1 cellular context compared by ENCODE assay signal in the genomic region with DNA sequence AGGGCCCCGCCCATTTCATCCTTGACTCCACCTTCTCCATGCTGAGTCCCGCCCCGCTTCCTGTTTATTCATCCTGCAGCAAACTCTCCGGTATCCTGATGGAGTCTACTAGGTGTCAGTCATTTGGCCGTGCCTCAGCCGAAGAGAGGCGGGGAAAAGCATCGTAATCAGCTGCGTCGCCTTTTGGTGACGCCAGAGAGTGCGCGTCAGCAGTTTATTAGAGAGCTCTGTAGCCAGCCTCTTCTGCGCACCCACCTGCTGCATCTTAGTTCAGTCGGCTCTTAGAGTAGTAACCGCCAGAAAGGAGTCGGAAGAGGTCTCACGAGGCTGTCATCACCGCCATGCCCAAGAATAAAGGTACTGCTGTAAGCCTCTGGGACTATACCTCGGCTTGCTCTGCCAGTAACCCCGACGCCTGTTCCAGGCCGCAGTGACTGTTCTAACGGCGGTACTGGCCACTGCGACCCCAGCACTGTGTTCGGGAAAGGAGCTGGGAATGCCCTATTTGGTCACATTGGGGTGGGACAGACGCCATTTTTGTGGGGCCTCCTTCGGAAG.
TF ChIP-seq lines count a peak whose summit lies in the region.

A gene with protein sequence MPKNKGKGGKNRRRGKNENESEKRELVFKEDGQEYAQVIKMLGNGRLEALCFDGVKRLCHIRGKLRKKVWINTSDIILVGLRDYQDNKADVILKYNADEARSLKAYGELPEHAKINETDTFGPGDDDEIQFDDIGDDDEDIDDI (plus strand): TSS at position 246 of the 558 bp plus-strand sequence. CDS start 96 bp downstream, at position 342.

TF ChIP-seq in H1, 55 proteins besides CTCF, POLR2A, EP300 and RAD21:
- TF ChIP-seq KDM4A (IDR thresholded peaks at IDR 0.05; ENCODE audit: low read depth, low read length, severe bottlenecking) = peak; percentile 97
- peak; percentile 45 for TF ChIP-seq PHF8 (conservative IDR thresholded peaks at IDR 0.05; ENCODE audit: low read depth, low read length)
- TF ChIP-seq TEAD4 (IDR thresholded peaks at IDR 0.05; ENCODE audit: low read depth, low read length) = no peak
- no peak for TF ChIP-seq KDM1A (IDR thresholded peaks at IDR 0.05; ENCODE audit: borderline replicate concordance, low read length)
- TF ChIP-seq, protein P1, sequence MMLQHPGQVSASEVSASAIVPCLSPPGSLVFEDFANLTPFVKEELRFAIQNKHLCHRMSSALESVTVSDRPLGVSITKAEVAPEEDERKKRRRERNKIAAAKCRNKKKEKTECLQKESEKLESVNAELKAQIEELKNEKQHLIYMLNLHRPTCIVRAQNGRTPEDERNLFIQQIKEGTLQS (IDR thresholded peaks at IDR 0.05; ENCODE audit: insufficient read depth, low read depth, low read length) = peak; percentile 48; the same call in 1 of the 2 replicates
- peak; percentile 86 for TF ChIP-seq TAF1 (IDR thresholded peaks at IDR 0.05; ENCODE audit: low read depth, low read length)
- TF ChIP-seq, protein P2, sequence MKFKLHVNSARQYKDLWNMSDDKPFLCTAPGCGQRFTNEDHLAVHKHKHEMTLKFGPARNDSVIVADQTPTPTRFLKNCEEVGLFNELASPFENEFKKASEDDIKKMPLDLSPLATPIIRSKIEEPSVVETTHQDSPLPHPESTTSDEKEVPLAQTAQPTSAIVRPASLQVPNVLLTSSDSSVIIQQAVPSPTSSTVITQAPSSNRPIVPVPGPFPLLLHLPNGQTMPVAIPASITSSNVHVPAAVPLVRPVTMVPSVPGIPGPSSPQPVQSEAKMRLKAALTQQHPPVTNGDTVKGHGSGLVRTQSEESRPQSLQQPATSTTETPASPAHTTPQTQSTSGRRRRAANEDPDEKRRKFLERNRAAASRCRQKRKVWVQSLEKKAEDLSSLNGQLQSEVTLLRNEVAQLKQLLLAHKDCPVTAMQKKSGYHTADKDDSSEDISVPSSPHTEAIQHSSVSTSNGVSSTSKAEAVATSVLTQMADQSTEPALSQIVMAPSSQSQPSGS (IDR thresholded peaks at IDR 0.05; ENCODE audit: low read length) = no peak
- no peak for TF ChIP-seq HDAC6 (IDR thresholded peaks at IDR 0.05; ENCODE audit: low read depth, low read length)
- no peak for TF ChIP-seq SP4 (IDR thresholded peaks at IDR 0.05; ENCODE audit: low read length)
- TF ChIP-seq SP1 (IDR thresholded peaks at IDR 0.05; ENCODE audit: low read depth, low read length) = 0 out of 2 replicates have a peak, but pooled peaks have one; percentile 42
- no peak for TF ChIP-seq CHD1 (IDR thresholded peaks at IDR 0.05; ENCODE audit: low read depth, low read length)
- TF ChIP-seq CHD2 (IDR thresholded peaks at IDR 0.05; ENCODE audit: low read length) = no peak
- peak; percentile 97 for TF ChIP-seq CREB1 (IDR thresholded peaks at IDR 0.05)
- no peak for TF ChIP-seq JUN (IDR thresholded peaks at IDR 0.05; ENCODE audit: low read depth, low read length)
- TF ChIP-seq GABPA (IDR thresholded peaks at IDR 0.05; ENCODE audit: borderline replicate concordance, insufficient read depth, low read length) = no peak
- TF ChIP-seq SRF (IDR thresholded peaks at IDR 0.05; ENCODE audit: low read depth, low read length) = peak; percentile 37; the same call in 1 of the 2 replicates
- TF ChIP-seq, protein P3, sequence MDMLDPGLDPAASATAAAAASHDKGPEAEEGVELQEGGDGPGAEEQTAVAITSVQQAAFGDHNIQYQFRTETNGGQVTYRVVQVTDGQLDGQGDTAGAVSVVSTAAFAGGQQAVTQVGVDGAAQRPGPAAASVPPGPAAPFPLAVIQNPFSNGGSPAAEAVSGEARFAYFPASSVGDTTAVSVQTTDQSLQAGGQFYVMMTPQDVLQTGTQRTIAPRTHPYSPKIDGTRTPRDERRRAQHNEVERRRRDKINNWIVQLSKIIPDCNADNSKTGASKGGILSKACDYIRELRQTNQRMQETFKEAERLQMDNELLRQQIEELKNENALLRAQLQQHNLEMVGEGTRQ (IDR thresholded peaks at IDR 0.05; ENCODE audit: low read length) = no peak
- no peak for TF ChIP-seq BCL11A (IDR thresholded peaks at IDR 0.05; ENCODE audit: low read depth in 2 of 2, low read length in 2 of 2)
- no peak for TF ChIP-seq RXRA (IDR thresholded peaks at IDR 0.05; ENCODE audit: insufficient read depth, low read depth, low read length)
- TF ChIP-seq TCF12 (IDR thresholded peaks at IDR 0.05; ENCODE audit: low read depth, low read length) = no peak
- no peak for TF ChIP-seq SIRT6 (IDR thresholded peaks at IDR 0.05; ENCODE audit: low read length)
- no peak for TF ChIP-seq RNF2 (IDR thresholded peaks at IDR 0.05; ENCODE audit: borderline replicate concordance, low read depth, low read length, missing control alignments, poor library complexity, severe bottlenecking)
- TF ChIP-seq, protein P4, sequence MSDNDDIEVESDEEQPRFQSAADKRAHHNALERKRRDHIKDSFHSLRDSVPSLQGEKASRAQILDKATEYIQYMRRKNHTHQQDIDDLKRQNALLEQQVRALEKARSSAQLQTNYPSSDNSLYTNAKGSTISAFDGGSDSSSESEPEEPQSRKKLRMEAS (IDR thresholded peaks at IDR 0.05) = no peak
- peak; percentile 86 for TF ChIP-seq TBP (IDR thresholded peaks at IDR 0.05; ENCODE audit: low read depth, low read length)
- TF ChIP-seq HDAC2 (IDR thresholded peaks at IDR 0.05; ENCODE audit: borderline replicate concordance in 1 of 2, low read depth in 2 of 2, low read length in 2 of 2) = no peak
- TF ChIP-seq POLR2AphosphoS5 (IDR thresholded peaks at IDR 0.05; ENCODE audit: low read depth, low read length) = peak; percentile 72
- no peak; the same call in 1 of the 2 replicates for TF ChIP-seq BRCA1 (IDR thresholded peaks at IDR 0.05; ENCODE audit: low read depth, low read length)
- TF ChIP-seq EZH2 (IDR thresholded peaks at IDR 0.05; ENCODE audit: low read depth, low read length, severe bottlenecking) = no peak
- peak; percentile 68 for TF ChIP-seq MAFK (IDR thresholded peaks at IDR 0.05; ENCODE audit: low read depth, low read length)
- TF ChIP-seq EGR1 (IDR thresholded peaks at IDR 0.05; ENCODE audit: borderline replicate concordance, low read depth, low read length) = no peak
- TF ChIP-seq YY1 (IDR thresholded peaks at IDR 0.05; ENCODE audit: low read depth, low read length) = peak; percentile 89
- TF ChIP-seq RFX5 (IDR thresholded peaks at IDR 0.05; ENCODE audit: borderline replicate concordance, low read depth, low read length) = no peak
- peak; percentile 42 for TF ChIP-seq TAF7 (optimal IDR thresholded peaks at IDR 0.05; ENCODE audit: borderline replicate concordance, low read depth, low read length)
- TF ChIP-seq CBX5 (IDR thresholded peaks at IDR 0.05; ENCODE audit: low read depth, low read length) = no peak
- TF ChIP-seq FOSL1 (IDR thresholded peaks at IDR 0.05; ENCODE audit: insufficient read depth, low read depth, low read length) = no peak
- peak; percentile 52 for TF ChIP-seq ASH2L (IDR thresholded peaks at IDR 0.05; ENCODE audit: low read length)
- peak; percentile 47 for TF ChIP-seq SAP30 (IDR thresholded peaks at IDR 0.05; ENCODE audit: insufficient read depth, insufficient replicate concordance, low read length)
- 0 out of 2 replicates have a peak, but pooled peaks have one; percentile 34 for TF ChIP-seq KDM5A (IDR thresholded peaks at IDR 0.05; ENCODE audit: low read length)
- TF ChIP-seq NRF1 (IDR thresholded peaks at IDR 0.05; ENCODE audit: low read depth, low read length) = no peak
- TF ChIP-seq RBBP5 (IDR thresholded peaks at IDR 0.05; ENCODE audit: borderline replicate concordance, low read depth, low read length) = no peak
